Comparison of ENCODE assay signal across 8 cellular contexts in the genomic region with DNA sequence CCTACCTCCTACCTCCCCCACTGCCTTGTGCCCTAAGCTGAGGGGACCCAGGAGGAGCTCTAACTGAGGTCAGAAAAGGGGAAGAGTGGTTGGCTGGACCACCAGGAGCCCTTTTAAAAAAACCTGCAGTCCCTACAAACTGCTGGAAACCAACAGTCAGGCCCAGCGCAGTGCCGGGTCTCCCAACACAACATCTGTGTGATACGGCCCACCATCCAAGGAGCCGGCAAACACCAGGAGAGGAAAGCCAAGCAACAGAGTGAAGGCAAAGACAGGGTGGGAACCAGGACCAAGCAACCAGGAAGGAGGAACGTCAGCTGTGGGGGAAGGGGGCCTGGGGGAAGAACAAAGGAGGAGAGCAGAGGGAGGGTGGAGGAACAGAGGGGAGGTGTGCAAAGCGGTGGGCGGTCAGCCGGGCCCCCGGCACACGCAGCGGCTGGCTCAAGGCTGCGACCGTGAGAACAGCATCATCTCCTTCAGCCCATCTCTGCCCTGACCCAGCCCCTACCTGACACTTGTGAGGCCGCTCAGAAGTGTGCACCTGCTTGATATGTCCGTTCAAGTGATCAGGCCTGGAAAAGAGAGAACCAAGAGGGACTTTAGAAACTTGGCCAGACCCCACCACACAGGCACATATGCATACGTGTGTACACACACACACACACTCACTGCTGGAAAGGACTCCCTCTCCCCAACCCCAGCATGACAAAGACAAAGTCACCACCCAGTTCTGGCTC. TPM values are rescaled to one million over a fixed set of nuclear protein-coding genes. Genes with fewer than 3 reads are reported as not detected.
DNase-seq lines count a peak whose midpoint lies in the region; ATAC-seq, FAIRE-seq and TF ChIP-seq lines count a peak whose summit lies in the region.

No MANE protein-coding gene starts in this region.

- RAD21 ChIA-PET in GM12878 (lab: Charles Lee; ENCODE audit: unreplicated experiment), result no interaction called here

- TF ChIP-seq RAD21 in HepG2 (CRISPR knock-in tag; IDR thresholded peaks at IDR 0.05), result no peak
- no peak for TF ChIP-seq RAD21 in GM12878 (IDR thresholded peaks at IDR 0.05; ENCODE audit: insufficient read depth, low read depth, low read length)

- BruUV-seq in HepG2 (replicated peaks; lab: Mats Ljungman, UMichigan), result no TSS peak
- no TSS peak for BruUV-seq in GM12878 (replicated peaks; lab: Mats Ljungman, UMichigan)

- H4K20me1 ChIP-seq in HepG2 (ENCODE audit: insufficient read depth, low read length) (peaks cover 73% of the 10 kb centered on the region), GM12878 (ENCODE audit: control insufficient read depth, insufficient read depth) (peaks cover 5% of the 10 kb centered on the region; the same call in 1 of the 2 replicates)

- no peaks in the 10 kb centered on the region for H3K9me3 ChIP-seq in HepG2 (ENCODE audit: low read length)
- no peaks in the 10 kb centered on the region for H3K9me3 ChIP-seq in right lobe of liver
- no peaks in the 10 kb centered on the region for H3K9me3 ChIP-seq in GM12878 (replicated peaks; ENCODE audit: control insufficient read depth, insufficient read depth, low read length)
- H3K9me3 ChIP-seq in muscle layer of colon (ENCODE audit: low read length), result no peaks in the 10 kb centered on the region
- no peaks in the 10 kb centered on the region for H3K9me3 ChIP-seq in uterus

- H3K27ac ChIP-seq in HepG2 (ENCODE audit: extremely low read length, insufficient read depth, low read length) (peak overlapping the region; percentile 75), right lobe of liver (no peak overlapping the region), GM12878 (ENCODE audit: control insufficient read depth, insufficient read depth) (no peak overlapping the region), muscle layer of colon (ENCODE audit: low read depth, low read length) (peak overlapping the region; percentile 42), uterus (peak overlapping the region; percentile 90 to 93), caudate nucleus (ENCODE audit: low read depth, low read length) (no peak overlapping the region)

- no peak for DNase-seq in HepG2 (ENCODE audit: low spot score)
- no peak for DNase-seq in right lobe of liver
- no peak for DNase-seq in GM12878 (ENCODE audit: low read depth, low spot score)
- no peak for DNase-seq in uterus
- DNase-seq in caudate nucleus (lab: John Stamatoyannopoulos, UW), result no peak
- DNase-seq in DMS 273 (lab: John Stamatoyannopoulos, UW; ENCODE audit: unreplicated experiment), result no peak

- SMC1A ChIA-PET in GM12878 (lab: Charles Lee; ENCODE audit: uncharacterized antibody, unreplicated experiment), result interaction anchor here (1.3 kb wide), 1 partner anchor 49 kb away, joined by 3 read pairs; no protein-coding TSS in a partner anchor

- H3K79me2 ChIP-seq in HepG2 (ENCODE audit: insufficient read depth, low read length), result peaks cover 75% of the 10 kb centered on the region
- H3K79me2 ChIP-seq in GM12878 (ENCODE audit: control insufficient read depth, insufficient read depth, low read length), result peaks cover 40% of the 10 kb centered on the region

- in situ Hi-C loops in HepG2 (cut with HindIII; ENCODE audit: extremely low pct_ligation_motif_present, low pct_unique_long_range_greater_than_20kb), result no loop called here
- in situ Hi-C loops in GM12878 (cut with MboI), result no loop called here

- H3K4me3 ChIP-seq in HepG2 (replicated peaks in 1 of 3; ENCODE audit: insufficient read depth in 1 of 3, low read depth in 2 of 3, low read length in 3 of 3) (peak overlapping the region; percentile 64 to 91 (median 85); a peak in 5 of 6 replicates), right lobe of liver (no peak overlapping the region), GM12878 (peak overlapping the region; percentile 85), muscle layer of colon (ENCODE audit: low read depth in 1 of 2, low read length in 2 of 2) (peak overlapping the region in 1 of 2 donors; percentile 30), uterus (no peak overlapping the region)

- H2AFZ ChIP-seq in HepG2 (ENCODE audit: low read length) (no peak overlapping the region), GM12878 (ENCODE audit: control insufficient read depth, low read depth, low read length) (no peak overlapping the region)

- peaks cover 78% of the 10 kb centered on the region for H3K4me1 ChIP-seq in HepG2 (ENCODE audit: insufficient read depth, low read length)
- peaks cover 0 to 40% (median 12%) of the 10 kb centered on the region in 4 donors for H3K4me1 ChIP-seq in right lobe of liver
- peaks cover 16% of the 10 kb centered on the region for H3K4me1 ChIP-seq in GM12878 (ENCODE audit: control insufficient read depth, insufficient read depth, low read length)
- H3K4me1 ChIP-seq in muscle layer of colon (ENCODE audit: insufficient read depth, low read length), result peaks cover 47% of the 10 kb centered on the region
- peaks cover 0 to 27% of the 10 kb centered on the region in 2 donors for H3K4me1 ChIP-seq in uterus

- TF ChIP-seq CTCF in HepG2 (CRISPR knock-in tag; IDR thresholded peaks at IDR 0.05) (no peak), right lobe of liver (IDR thresholded peaks at IDR 0.05) (no peak), GM12878 (IDR thresholded peaks at IDR 0.05 in 2 of 3, conservative IDR thresholded peaks at IDR 0.05 in 1 of 3; ENCODE audit: control insufficient read depth in 2 of 3, extremely low read depth in 1 of 3, insufficient read depth in 1 of 3, low read depth in 3 of 3, low read length in 3 of 3) (no peak), uterus (IDR thresholded peaks at IDR 0.05) (no peak)

- 73% methylated on average over 14 of the region's 16 CpGs for WGBS in HepG2 (ENCODE audit: low lambda C conversion rate)
- 66% methylated on average over 7 of the region's 16 CpGs for WGBS in right lobe of liver (ENCODE audit: insufficient coverage, low coverage, low lambda C conversion rate, missing lambda C conversion rate)
- 86% methylated on average over 15 of the region's 16 CpGs for WGBS in GM12878 (ENCODE audit: insufficient coverage, insufficient replicate concordance, low lambda C conversion rate, missing lambda C conversion rate)

- POLR2A ChIA-PET in HepG2 (lab: Yijun Ruan, JAX) (no interaction called here), GM12878 (lab: Charles Lee) (interaction anchor here (0.6 kb wide), 1 partner anchor 102 kb away, joined by 3 read pairs; no protein-coding TSS in a partner anchor)

- H3K9ac ChIP-seq in HepG2 (ENCODE audit: insufficient read depth, low read depth, low read length) (peak overlapping the region; percentile 73), GM12878 (ENCODE audit: control insufficient read depth, insufficient read depth, low read length) (peak overlapping the region; percentile 71; the same call in 1 of the 2 replicates), muscle layer of colon (ENCODE audit: low read length) (peak overlapping the region; percentile 31)

- H3K4me2 ChIP-seq in HepG2 (ENCODE audit: low read depth, low read length) (peak overlapping the region; percentile 97), GM12878 (ENCODE audit: control insufficient read depth, insufficient read depth) (peak overlapping the region; percentile 99)

- TF ChIP-seq EP300 in HepG2 (IDR thresholded peaks at IDR 0.05; ENCODE audit: low read depth in 2 of 2, low read length in 2 of 2) (no peak), HepG2 (CRISPR knock-in tag; IDR thresholded peaks at IDR 0.05; ENCODE audit: borderline replicate concordance) (no peak), GM12878 (IDR thresholded peaks at IDR 0.05; ENCODE audit: borderline replicate concordance in 1 of 2, control insufficient read depth in 1 of 2, low read depth in 2 of 2, low read length in 2 of 2) (no peak)

- TF ChIP-seq POLR2A in HepG2 (IDR thresholded peaks at IDR 0.05; ENCODE audit: insufficient read depth in 1 of 2, low read depth in 2 of 2, low read length in 2 of 2), result peak in 1 of 2 experiments; percentile 42; a peak in 1 of 4 replicates
- no peak for TF ChIP-seq POLR2A in right lobe of liver (IDR thresholded peaks at IDR 0.05)
- peak; percentile 21; the same call in 1 of the 2 replicates for TF ChIP-seq POLR2A in GM12878 (IDR thresholded peaks at IDR 0.05; ENCODE audit: low read depth, low read length)
- TF ChIP-seq POLR2A in uterus (IDR thresholded peaks at IDR 0.05), result no peak

- CTCF ChIA-PET in HepG2 (lab: Yijun Ruan, JAX; ENCODE audit: low intra/inter-chr PET ratio, low total read pairs) (no interaction called here), GM12878 (lab: Yijun Ruan, JAX) (interaction anchor here (1.2 kb wide), 1 partner anchor 131 kb away, joined by 3 read pairs; no protein-coding TSS in a partner anchor)

- ATAC-seq in HepG2 (no peak), right lobe of liver (no peak), GM12878 (no peak), HG02623 (IDR thresholded peaks at IDR 0.05; ENCODE audit: unreplicated experiment) (no peak)

- FAIRE-seq in HepG2 (lab: Jason Lieb, UNC), result no peak
- FAIRE-seq in GM12878 (lab: Jason Lieb, UNC), result no peak

- H3K36me3 ChIP-seq in HepG2 (replicated peaks in 1 of 2; ENCODE audit: control insufficient read depth in 1 of 2, insufficient read depth in 2 of 2, low read length in 2 of 2) (peaks cover 9 to 46% of the 10 kb centered on the region in 2 experiments), right lobe of liver (peaks cover 0 to 4% (median 1%) of the 10 kb centered on the region in 4 donors), GM12878 (ENCODE audit: control insufficient read depth in 2 of 2, insufficient read depth in 2 of 2, low read length in 1 of 2) (peaks cover 17 to 21% of the 10 kb centered on the region in 2 experiments), muscle layer of colon (ENCODE audit: insufficient read depth, low read length) (peaks cover 47% of the 10 kb centered on the region), uterus (no peaks in the 10 kb centered on the region)

- H3K27me3 ChIP-seq in HepG2 (ENCODE audit: control insufficient read depth in 1 of 2, insufficient read depth in 2 of 2, low read length in 2 of 2) (no peaks in the 10 kb centered on the region; a peak in 1 of 5 replicates), right lobe of liver (no peaks in the 10 kb centered on the region), GM12878 (replicated peaks in 1 of 2; ENCODE audit: control insufficient read depth in 2 of 2, insufficient read depth in 2 of 2, low read length in 1 of 2) (no peaks in the 10 kb centered on the region), muscle layer of colon (ENCODE audit: control insufficient read depth in 1 of 2, insufficient read depth in 2 of 2, low read length in 2 of 2) (no peaks in the 10 kb centered on the region), uterus (no peaks in the 10 kb centered on the region)

- intact Hi-C loops in HepG2 (cut with micrococcal nuclease; ENCODE audit: unreplicated experiment), result no loop called here
- intact Hi-C loops in right lobe of liver (cut with DNase I), result loop anchor here in 1 of 2 donors (10.0 kb wide), 1 partner anchor 62 kb away; no protein-coding TSS in a partner anchor
- intact Hi-C loops in GM12878 (cut with micrococcal nuclease; ENCODE audit: unreplicated experiment), result no loop called here
- intact Hi-C loops in uterus (cut with DNase I; ENCODE audit: low total_unique reads), result no loop called here

RNA-seq across cellular contexts. Expression of a gene that starts 3.6 kb away (rescaled TPM):
- total RNA-seq in HepG2 (2016; rRNA removed; fragmentation: Illumina TruSeq; extraction: Trizol) (30.4 and 30.5 TPM in 2 replicates), right lobe of liver (10 to 100 TPM in 4 of 6 experiments, 1 to 10 TPM in 2; 7.4 to 18.8 (median 11.5) TPM), GM12878 (2014; rRNA removed) (20.4 and 22.3 TPM in 2 replicates), GM12878 (2014; rRNA removed; fragmentation: Illumina TruSeq; extraction: Trizol) (12.3 and 12.5 TPM in 2 replicates), GM12878 (2021) (27.3 and 32.7 TPM in 2 replicates), uterus (10 to 100 TPM in 3 of 4 donors, 1 to 10 TPM in 1; 9.2 to 38.8 (median 25.1) TPM)
- 6.2 and 6.9 TPM in 2 replicates for total RNA-seq in HepG2 (2016; cell fraction: cytosol; rRNA removed; fragmentation: Illumina TruSeq; extraction: Trizol; ENCODE audit: low read depth)
- total RNA-seq in HepG2 (2016; cell fraction: insoluble cytoplasmic fraction; rRNA removed; fragmentation: Illumina TruSeq; extraction: Trizol), result 28.0 and 31.0 TPM in 2 replicates
- total RNA-seq in HepG2 (2016; cell fraction: membrane; rRNA removed; fragmentation: Illumina TruSeq; extraction: Trizol), result 20.4 and 21.7 TPM in 2 replicates
- total RNA-seq in HepG2 (2016; cell fraction: nucleus; rRNA removed; fragmentation: Illumina TruSeq; extraction: Trizol), result 32.1 and 34.3 TPM in 2 replicates
- polyA plus RNA-seq in HepG2 (2011; rRNA removed) (24.9 and 26.6 TPM in 2 replicates), GM12878 (2011; rRNA removed) (10.6 and 15.3 TPM in 2 replicates), GM12878 (2014; fragmentation: Illumina TruSeq; extraction: Trizol) (14.3 and 17.3 TPM in 2 replicates), GM12878 (2014; fragmentation: Nextera tagmentation; extraction: Ambion mirVana) (1 to 10 TPM; 3.6 to 4.5 TPM), GM12878 (2014; rRNA removed) (17.7 and 21.2 TPM in 2 replicates), GM12878 (2016; fragmentation: Nextera tagmentation; extraction: Ambion mirVana) (1 to 10 TPM; 4.4 to 5.0 TPM)
- 16.9 and 18.6 TPM in 2 replicates for polyA plus RNA-seq in HepG2 (2011; cell fraction: cytosol; rRNA removed)
- polyA plus RNA-seq in HepG2 (2011; cell fraction: nucleus; rRNA removed), result 45.4 and 58.3 TPM in 2 replicates
- 25.7 and 29.3 TPM in 2 replicates for polyA plus RNA-seq in HepG2 (2012)
- 3.1 and 3.4 TPM in 2 replicates for polyA plus RNA-seq in HepG2 (2016; cell fraction: cytosol; fragmentation: Illumina TruSeq; extraction: Trizol; ENCODE audit: low read depth)
- 32.9 and 37.5 TPM in 2 replicates for polyA plus RNA-seq in HepG2 (2016; cell fraction: insoluble cytoplasmic fraction; fragmentation: Illumina TruSeq; extraction: Trizol; ENCODE audit: low read depth)
- polyA plus RNA-seq in HepG2 (2016; cell fraction: membrane; fragmentation: Illumina TruSeq; extraction: Trizol; ENCODE audit: low read depth), result 11.6 and 11.7 TPM in 2 replicates
- polyA plus RNA-seq in HepG2 (2016; cell fraction: nucleus; fragmentation: Illumina TruSeq; extraction: Trizol; ENCODE audit: insufficient read depth, low read depth), result 45.6 and 49.3 TPM in 2 replicates
- polyA minus RNA-seq in HepG2 (2011; rRNA and poly(A)+ RNA removed; ENCODE audit: low replicate concordance), result 47.7 and 108 TPM in 2 replicates
- 27.9 and 30.8 TPM in 2 replicates for polyA minus RNA-seq in HepG2 (2011; cell fraction: cytosol; rRNA and poly(A)+ RNA removed)
- polyA minus RNA-seq in HepG2 (2011; cell fraction: nucleus; rRNA and poly(A)+ RNA removed), result 54.1 and 54.8 TPM in 2 replicates
- 50.6 and 62.7 TPM in 2 replicates for total RNA-seq in GM12878 (2013; cell fraction: nucleolus; rRNA removed)
- 10.2 TPM for polyA plus RNA-seq in GM12878 (2011; ENCODE audit: low read depth)
- 16.7 and 17.7 TPM in 2 replicates for polyA plus RNA-seq in GM12878 (2011; cell fraction: cytosol; rRNA removed)
- 42.9 and 54.5 TPM in 2 replicates for polyA plus RNA-seq in GM12878 (2011; cell fraction: nucleus; rRNA removed)
- 15.5 and 20.4 TPM in 2 replicates for polyA plus RNA-seq in GM12878 (2012)
- 24.4 and 45.8 TPM in 2 replicates for polyA minus RNA-seq in GM12878 (2011; rRNA and poly(A)+ RNA removed)
- polyA minus RNA-seq in GM12878 (2011; cell fraction: cytosol; rRNA and poly(A)+ RNA removed), result 15.2 and 19.1 TPM in 2 replicates
- 30.3 and 54.0 TPM in 2 replicates for polyA minus RNA-seq in GM12878 (2011; cell fraction: nucleus; rRNA and poly(A)+ RNA removed)

RNA-seq across cellular contexts. Expression of a gene that starts 50.3 kb away (rescaled TPM):
- total RNA-seq in HepG2 (2016; rRNA removed; fragmentation: Illumina TruSeq; extraction: Trizol) (0.44 and 1.3 TPM in 2 replicates), right lobe of liver (1 to 10 TPM; 1.3 to 6.6 (median 5.6) TPM), GM12878 (2014; rRNA removed) (3.4 and 3.6 TPM in 2 replicates), GM12878 (2014; rRNA removed; fragmentation: Illumina TruSeq; extraction: Trizol) (2.3 and 2.6 TPM in 2 replicates), GM12878 (2021) (3.8 and 4.1 TPM in 2 replicates), uterus (10 to 100 TPM; 12.7 to 35.1 (median 24.7) TPM)
- 0.26 and 0.30 TPM in 2 replicates for total RNA-seq in HepG2 (2016; cell fraction: cytosol; rRNA removed; fragmentation: Illumina TruSeq; extraction: Trizol; ENCODE audit: low read depth)
- 0.49 and 1.3 TPM in 2 replicates for total RNA-seq in HepG2 (2016; cell fraction: insoluble cytoplasmic fraction; rRNA removed; fragmentation: Illumina TruSeq; extraction: Trizol)
- 0.34 and 0.41 TPM in 2 replicates for total RNA-seq in HepG2 (2016; cell fraction: membrane; rRNA removed; fragmentation: Illumina TruSeq; extraction: Trizol)
- total RNA-seq in HepG2 (2016; cell fraction: nucleus; rRNA removed; fragmentation: Illumina TruSeq; extraction: Trizol), result 1.5 and 2.0 TPM in 2 replicates
- polyA plus RNA-seq in HepG2 (2011; rRNA removed) (2.5 and 5.3 TPM in 2 replicates), GM12878 (2011; rRNA removed) (5.6 and 6.5 TPM in 2 replicates), GM12878 (2014; fragmentation: Illumina TruSeq; extraction: Trizol) (1.2 and 2.4 TPM in 2 replicates), GM12878 (2014; fragmentation: Nextera tagmentation; extraction: Ambion mirVana) (under 1 TPM; 0.77 to 0.80 TPM), GM12878 (2014; rRNA removed) (2.4 and 2.9 TPM in 2 replicates), GM12878 (2016; fragmentation: Nextera tagmentation; extraction: Ambion mirVana) (1 to 10 TPM; 3.0 to 3.1 TPM)
- 2.4 and 5.0 TPM in 2 replicates for polyA plus RNA-seq in HepG2 (2011; cell fraction: cytosol; rRNA removed)
- 2.3 and 4.8 TPM in 2 replicates for polyA plus RNA-seq in HepG2 (2011; cell fraction: nucleus; rRNA removed)
- polyA plus RNA-seq in HepG2 (2012), result 4.8 and 7.6 TPM in 2 replicates
- 0.06 and 0.11 TPM in 2 replicates for polyA plus RNA-seq in HepG2 (2016; cell fraction: cytosol; fragmentation: Illumina TruSeq; extraction: Trizol; ENCODE audit: low read depth)
- 0.21 and 0.38 TPM in 2 replicates for polyA plus RNA-seq in HepG2 (2016; cell fraction: insoluble cytoplasmic fraction; fragmentation: Illumina TruSeq; extraction: Trizol; ENCODE audit: low read depth)
- 0.10 and 0.14 TPM in 2 replicates for polyA plus RNA-seq in HepG2 (2016; cell fraction: membrane; fragmentation: Illumina TruSeq; extraction: Trizol; ENCODE audit: low read depth)
- polyA plus RNA-seq in HepG2 (2016; cell fraction: nucleus; fragmentation: Illumina TruSeq; extraction: Trizol; ENCODE audit: insufficient read depth, low read depth), result 1.7 and 2.4 TPM in 2 replicates
- polyA minus RNA-seq in HepG2 (2011; rRNA and poly(A)+ RNA removed; ENCODE audit: low replicate concordance), result 2.1 and 3.8 TPM in 2 replicates
- 2.0 and 4.0 TPM in 2 replicates for polyA minus RNA-seq in HepG2 (2011; cell fraction: cytosol; rRNA and poly(A)+ RNA removed)
- polyA minus RNA-seq in HepG2 (2011; cell fraction: nucleus; rRNA and poly(A)+ RNA removed), result 2.1 and 4.0 TPM in 2 replicates
- 20.7 and 25.3 TPM in 2 replicates for total RNA-seq in GM12878 (2013; cell fraction: nucleolus; rRNA removed)
- polyA plus RNA-seq in GM12878 (2011; ENCODE audit: low read depth), result 4.0 TPM
- polyA plus RNA-seq in GM12878 (2011; cell fraction: cytosol; rRNA removed), result 5.9 and 6.6 TPM in 2 replicates
- polyA plus RNA-seq in GM12878 (2011; cell fraction: nucleus; rRNA removed), result 7.6 and 10.6 TPM in 2 replicates
- 6.1 and 8.8 TPM in 2 replicates for polyA plus RNA-seq in GM12878 (2012)
- polyA minus RNA-seq in GM12878 (2011; rRNA and poly(A)+ RNA removed), result 4.2 and 7.3 TPM in 2 replicates
- 2.0 and 2.4 TPM in 2 replicates for polyA minus RNA-seq in GM12878 (2011; cell fraction: cytosol; rRNA and poly(A)+ RNA removed)
- 6.4 and 8.6 TPM in 2 replicates for polyA minus RNA-seq in GM12878 (2011; cell fraction: nucleus; rRNA and poly(A)+ RNA removed)

RNA-seq across cellular contexts. Expression of a gene that starts 56.8 kb away (rescaled TPM):
- total RNA-seq in HepG2 (2016; rRNA removed; fragmentation: Illumina TruSeq; extraction: Trizol), result 94.8 and 98.8 TPM in 2 replicates
- total RNA-seq in HepG2 (2016; cell fraction: cytosol; rRNA removed; fragmentation: Illumina TruSeq; extraction: Trizol; ENCODE audit: low read depth), result 58.6 and 75.0 TPM in 2 replicates
- total RNA-seq in HepG2 (2016; cell fraction: insoluble cytoplasmic fraction; rRNA removed; fragmentation: Illumina TruSeq; extraction: Trizol), result 87.5 and 109 TPM in 2 replicates
- total RNA-seq in HepG2 (2016; cell fraction: membrane; rRNA removed; fragmentation: Illumina TruSeq; extraction: Trizol), result 55.1 and 58.3 TPM in 2 replicates
- 52.6 and 55.8 TPM in 2 replicates for total RNA-seq in HepG2 (2016; cell fraction: nucleus; rRNA removed; fragmentation: Illumina TruSeq; extraction: Trizol)
- polyA plus RNA-seq in HepG2 (2011; rRNA removed), result 39.1 and 59.0 TPM in 2 replicates
- polyA plus RNA-seq in HepG2 (2011; cell fraction: cytosol; rRNA removed), result 41.9 and 50.0 TPM in 2 replicates
- polyA plus RNA-seq in HepG2 (2011; cell fraction: nucleus; rRNA removed), result 16.2 and 19.6 TPM in 2 replicates
- 50.6 and 61.7 TPM in 2 replicates for polyA plus RNA-seq in HepG2 (2012)
- polyA plus RNA-seq in HepG2 (2016; cell fraction: cytosol; fragmentation: Illumina TruSeq; extraction: Trizol; ENCODE audit: low read depth), result 44.0 and 51.8 TPM in 2 replicates
- polyA plus RNA-seq in HepG2 (2016; cell fraction: insoluble cytoplasmic fraction; fragmentation: Illumina TruSeq; extraction: Trizol; ENCODE audit: low read depth), result 98.2 and 115 TPM in 2 replicates
- 42.6 and 42.8 TPM in 2 replicates for polyA plus RNA-seq in HepG2 (2016; cell fraction: membrane; fragmentation: Illumina TruSeq; extraction: Trizol; ENCODE audit: low read depth)
- polyA plus RNA-seq in HepG2 (2016; cell fraction: nucleus; fragmentation: Illumina TruSeq; extraction: Trizol; ENCODE audit: insufficient read depth, low read depth), result 76.3 and 79.7 TPM in 2 replicates
- polyA minus RNA-seq in HepG2 (2011; rRNA and poly(A)+ RNA removed; ENCODE audit: low replicate concordance), result 28.2 and 51.0 TPM in 2 replicates
- polyA minus RNA-seq in HepG2 (2011; cell fraction: cytosol; rRNA and poly(A)+ RNA removed), result 38.0 and 41.7 TPM in 2 replicates
- 37.7 and 41.8 TPM in 2 replicates for polyA minus RNA-seq in HepG2 (2011; cell fraction: nucleus; rRNA and poly(A)+ RNA removed)
- total RNA-seq in right lobe of liver, result 10 to 100 TPM; 24.2 to 34.7 (median 26.5) TPM
- total RNA-seq in GM12878 (2013; cell fraction: nucleolus; rRNA removed), result 59.6 and 69.7 TPM in 2 replicates
- 61.7 and 62.3 TPM in 2 replicates for total RNA-seq in GM12878 (2014; rRNA removed)
- 64.1 and 65.0 TPM in 2 replicates for total RNA-seq in GM12878 (2014; rRNA removed; fragmentation: Illumina TruSeq; extraction: Trizol)
- 59.1 and 59.9 TPM in 2 replicates for total RNA-seq in GM12878 (2021)
- 55.1 TPM for polyA plus RNA-seq in GM12878 (2011; ENCODE audit: low read depth)
- polyA plus RNA-seq in GM12878 (2011; rRNA removed), result 87.2 and 112 TPM in 2 replicates
- polyA plus RNA-seq in GM12878 (2011; cell fraction: cytosol; rRNA removed), result 50.6 and 50.9 TPM in 2 replicates
- 46.1 and 49.4 TPM in 2 replicates for polyA plus RNA-seq in GM12878 (2011; cell fraction: nucleus; rRNA removed)
- 45.8 and 53.0 TPM in 2 replicates for polyA plus RNA-seq in GM12878 (2012)
- 84.4 and 104 TPM in 2 replicates for polyA plus RNA-seq in GM12878 (2014; fragmentation: Illumina TruSeq; extraction: Trizol)
- 100 to 1,000 TPM; 120 to 147 TPM for polyA plus RNA-seq in GM12878 (2014; fragmentation: Nextera tagmentation; extraction: Ambion mirVana)
- polyA plus RNA-seq in GM12878 (2014; rRNA removed), result 59.7 and 71.1 TPM in 2 replicates
- polyA plus RNA-seq in GM12878 (2016; fragmentation: Nextera tagmentation; extraction: Ambion mirVana), result 100 to 1,000 TPM; 119 to 124 TPM
- polyA minus RNA-seq in GM12878 (2011; rRNA and poly(A)+ RNA removed), result 67.8 and 86.8 TPM in 2 replicates
- polyA minus RNA-seq in GM12878 (2011; cell fraction: cytosol; rRNA and poly(A)+ RNA removed), result 22.7 and 32.2 TPM in 2 replicates
- 18.0 and 29.5 TPM in 2 replicates for polyA minus RNA-seq in GM12878 (2011; cell fraction: nucleus; rRNA and poly(A)+ RNA removed)
- 10 to 100 TPM in 3 of 4 donors, 1 to 10 TPM in 1; 9.2 to 98.2 (median 40.9) TPM for total RNA-seq in uterus

Comparison
In these comparisons a context has a peak if more than half of its experiments do, and no peak if none do; other contexts are left out.
1. H3K27ac ChIP-seq: peak in HepG2 (single experiment), muscle layer of colon (single experiment) and uterus (2 of 2); none in right lobe of liver (0 of 3), GM12878 (single experiment) and caudate nucleus (single experiment).
2. H3K4me3 ChIP-seq: peak in HepG2 (3 of 3) and GM12878 (single experiment); none in right lobe of liver (0 of 3) and uterus (0 of 2).
3. Peak in every context shown above with its lines, with median percentiles within 50 percentile points of each other: H3K9ac ChIP-seq.